ENCODE assay signal across 26 cellular contexts in genomic region chr7:101728128-101728527, GRCh38.
DNase-seq lines count a peak whose midpoint lies in the region; ATAC-seq lines count a peak whose summit lies in the region.
"Had no signal": no experiment of that assay in that cellular context is flagged by ENCODE, and none has a peak within 500 bp of the region (broad histone marks: within the 10 kb centered on the region; RNA-seq: fewer than 3 reads in every experiment).

No MANE protein-coding gene starts in this region.

- H2BK120ac ChIP-seq in neuronal stem cell (ENCODE audit: low read depth, low read length) = no peak overlapping the region

- H2AFZ ChIP-seq in neuronal stem cell (ENCODE audit: low read length) = no peak overlapping the region

- H3K4me3 ChIP-seq in SJCRH30 = no peak overlapping the region
- no peak overlapping the region for H3K4me3 ChIP-seq in neuronal stem cell (ENCODE audit: low read length in 2 of 2)
- H3K4me3 ChIP-seq: breast epithelium, SK-N-MC, tibial artery had no signal

- DNase-seq in NCI-H1105 treated with DMSO at 0.1 percent for 48 hours (lab: John Stamatoyannopoulos, UW) (peak; percentile 15), NCI-H1105 (lab: John Stamatoyannopoulos, UW) (no peak), NCI-H2081 (lab: John Stamatoyannopoulos, UW) (peak; percentile 66 to 89), SJCRH30 (peak; percentile 35 to 66), neuronal stem cell (ENCODE audit: low spot score) (no peak), NOMO-1 (lab: John Stamatoyannopoulos, UW; ENCODE audit: unreplicated experiment in 2 of 2) (no peak)
- DNase-seq: activated CD4-positive, alpha-beta T cell treated with anti-CD3 and anti-CD28 coated beads for 1 hour; activated CD8-positive, alpha-beta T cell treated with anti-CD3 and anti-CD28 coated beads for 36 hours; CD4-positive, alpha-beta T cell; DMS153; effector CD4-positive, alpha-beta T cell; H9; naive B cell; NCI-H1092; NCI-H510A; occipital lobe; RPMI8226; stimulated activated naive CD8-positive, alpha-beta T cell treated with anti-CD3 and anti-CD28 coated beads, Interleukin-15, amount 100 ng/mL, for 72 hours; tibial artery had no signal

- WGBS in neuronal stem cell (ENCODE audit: extremely low coverage in 2 of 2, insufficient read length in 2 of 2, insufficient replicate concordance in 1 of 2), 2 donors = no CpG with 5 or more reads among the region's 10 CpGs

- no peaks in the 10 kb centered on the region for H3K79me1 ChIP-seq in neuronal stem cell (ENCODE audit: low read depth, low read length)

- H3K23ac ChIP-seq in neuronal stem cell (ENCODE audit: low read depth, low read length, poor library complexity) = no peak overlapping the region

- no peak overlapping the region for H2BK12ac ChIP-seq in neuronal stem cell (ENCODE audit: low read length)

- no peaks in the 10 kb centered on the region for H3K27me3 ChIP-seq in SJCRH30
- H3K27me3 ChIP-seq in neuronal stem cell (ENCODE audit: control insufficient read depth in 3 of 3, insufficient read depth in 3 of 3, low read depth in 1 of 3, low read length in 3 of 3) = peaks cover 0 to 10% (median 0%) of the 10 kb centered on the region in 3 experiments

- no peak overlapping the region for H3K4ac ChIP-seq in neuronal stem cell (ENCODE audit: low read length)

- peak overlapping the region; percentile 11 for H3K18ac ChIP-seq in neuronal stem cell (ENCODE audit: low read length)

- no peaks in the 10 kb centered on the region for H3K36me3 ChIP-seq in SJCRH30
- H3K36me3 ChIP-seq in neuronal stem cell (replicated peaks in 1 of 2; ENCODE audit: control insufficient read depth in 2 of 2, insufficient read depth in 2 of 2, low read length in 2 of 2) = no peaks in the 10 kb centered on the region
- H3K36me3 ChIP-seq: breast epithelium, tibial artery had no signal

- H2BK5ac ChIP-seq in neuronal stem cell (ENCODE audit: low read length) = no peak overlapping the region

- H3K4me2 ChIP-seq in neuronal stem cell (ENCODE audit: insufficient read depth, low read length, poor library complexity, severe bottlenecking) = no peak overlapping the region

- H3K14ac ChIP-seq in neuronal stem cell (ENCODE audit: low read length) = no peak overlapping the region

- no peak overlapping the region for H2BK15ac ChIP-seq in neuronal stem cell (ENCODE audit: low read length)

- no peak overlapping the region for H4K8ac ChIP-seq in neuronal stem cell (ENCODE audit: low read depth, low read length)

- H3K4me1 ChIP-seq in SJCRH30 (peaks cover 7% of the 10 kb centered on the region), neuronal stem cell (ENCODE audit: control insufficient read depth in 2 of 2, insufficient read depth in 1 of 2, low read depth in 1 of 2, low read length in 2 of 2) (peaks cover 0 to 4% of the 10 kb centered on the region in 2 donors)
- H3K4me1 ChIP-seq: breast epithelium had no signal

- H3K9me3 ChIP-seq in SJCRH30 (replicated peaks) (no peaks in the 10 kb centered on the region), neuronal stem cell (replicated peaks in 1 of 2; ENCODE audit: control insufficient read depth in 2 of 2, insufficient read depth in 1 of 2, low read depth in 1 of 2, low read length in 2 of 2) (peaks cover 0 to 6% of the 10 kb centered on the region in 2 donors)
- H3K9me3 ChIP-seq: breast epithelium, tibial artery had no signal

- no peak overlapping the region for H3K27ac ChIP-seq in SJCRH30
- no peak overlapping the region for H3K27ac ChIP-seq in neuronal stem cell (replicated peaks; ENCODE audit: low read length)
- H3K27ac ChIP-seq: 22Rv1, breast epithelium, SK-N-MC, tibial artery had no signal

- peak overlapping the region; percentile 53 for H3K9ac ChIP-seq in neuronal stem cell (ENCODE audit: low read depth, low read length, poor library complexity)

- no peak overlapping the region for H4K91ac ChIP-seq in neuronal stem cell (ENCODE audit: low read depth, low read length, poor library complexity)

- H2AK5ac ChIP-seq in neuronal stem cell (ENCODE audit: low read depth, low read length) = no peak overlapping the region

- ATAC-seq in HG03039 (IDR thresholded peaks at IDR 0.05; ENCODE audit: unreplicated experiment) = no peak
- no peak for ATAC-seq in HG02678 (IDR thresholded peaks at IDR 0.05; ENCODE audit: unreplicated experiment)
- ATAC-seq: activated CD8-positive, alpha-beta T cell treated with anti-CD3 and anti-CD28 coated beads for 36 hours; activated naive CD4-positive, alpha-beta T cell treated with anti-CD3 and anti-CD28 coated beads, Interleukin-2, amount 50 U/mL, for 72 hours; left ventricle myocardium superior; stimulated activated naive CD8-positive, alpha-beta T cell treated with anti-CD3 and anti-CD28 coated beads, Interleukin-15, amount 100 ng/mL, for 72 hours had no signal

Comparison
In these comparisons a context has a peak if more than half of its experiments do, and no peak if none do; other contexts are left out.
1. DNase-seq: peak in NCI-H1105 treated with DMSO at 0.1 percent for 48 hours (single experiment), NCI-H2081 (2 of 2) and SJCRH30 (2 of 2); none in NCI-H1105 (single experiment), neuronal stem cell (single experiment) and NOMO-1 (0 of 2).